12 cellular contexts compared by ENCODE assay signal in the genomic region with DNA sequence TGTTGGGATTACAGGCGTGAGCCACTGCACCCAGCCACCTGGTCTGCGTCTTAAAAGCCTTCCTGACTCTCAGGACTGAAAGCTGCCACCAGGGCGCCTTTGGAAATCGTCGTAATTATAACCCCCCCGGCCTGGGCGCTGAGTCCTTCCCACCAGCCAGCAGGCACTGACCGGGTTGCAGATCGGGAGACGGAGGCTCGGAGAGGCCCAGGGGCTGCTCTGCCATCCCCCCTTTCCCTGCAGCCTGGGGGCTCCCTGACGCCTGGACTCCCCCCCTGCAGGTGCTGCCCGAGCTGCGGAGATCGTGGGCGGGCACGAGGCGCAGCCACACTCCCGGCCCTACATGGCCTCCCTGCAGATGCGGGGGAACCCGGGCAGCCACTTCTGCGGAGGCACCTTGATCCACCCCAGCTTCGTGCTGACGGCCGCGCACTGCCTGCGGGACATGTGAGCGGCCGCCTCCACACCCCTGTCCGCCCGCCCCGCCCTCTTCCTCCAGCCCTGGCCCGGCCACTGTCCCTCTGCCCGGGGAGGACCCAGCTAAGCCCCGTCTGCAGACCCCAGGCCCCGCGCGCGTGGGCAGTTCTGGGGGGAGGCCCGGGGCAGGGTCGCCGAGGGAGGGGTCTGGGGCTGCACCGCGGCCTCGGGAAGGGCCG. TPM values are rescaled to one million over a fixed set of nuclear protein-coding genes. Genes with fewer than 3 reads are reported as not detected.
A peak's percentile ranks its signal among the peaks of the same experiment; 100 is the strongest.
DNase-seq lines count a peak whose midpoint lies in the region; ATAC-seq and TF ChIP-seq lines count a peak whose summit lies in the region.
"Had no signal": no experiment of that assay in that cellular context is flagged by ENCODE, and none has a peak within 500 bp of the region (broad histone marks: within the 10 kb centered on the region; RNA-seq: fewer than 3 reads in every experiment).

No MANE protein-coding gene starts in this region.

- no peaks in the 10 kb centered on the region for H3K4me1 Mint-ChIP-seq in progenitor cell of endocrine pancreas (ENCODE audit: low read depth)

- peaks cover 2% of the 10 kb centered on the region for H3K36me3 Mint-ChIP-seq in progenitor cell of endocrine pancreas (ENCODE audit: insufficient read depth)

- no peaks in the 10 kb centered on the region for H3K9me3 ChIP-seq in ES-I3 (ENCODE audit: control insufficient read depth, insufficient read depth, low read length)

- H3K27ac Mint-ChIP-seq in progenitor cell of endocrine pancreas = no peak overlapping the region

- H3K4me1 ChIP-seq in ES-I3 (ENCODE audit: insufficient read depth, low read length) = no peaks in the 10 kb centered on the region

- H3K27me3 Mint-ChIP-seq in progenitor cell of endocrine pancreas = peaks cover 41% of the 10 kb centered on the region

- peak overlapping the region; percentile 45; the same call in 1 of the 2 replicates for H3K9ac ChIP-seq in ES-I3 (ENCODE audit: low read depth, low read length)

- ATAC-seq in GM21515 (IDR thresholded peaks at IDR 0.05; ENCODE audit: unreplicated experiment) = no peak

- no peak overlapping the region for H3K4me3 ChIP-seq in fibroblast of the aortic adventitia (ENCODE audit: low read depth, low read length)

- no peaks in the 10 kb centered on the region for H3K36me3 ChIP-seq in ES-I3 (ENCODE audit: insufficient read depth, low read length)

- DNase-seq in NOMO-1 treated with DMSO at 0.1 percent for 48 hours (lab: John Stamatoyannopoulos, UW; ENCODE audit: unreplicated experiment) = peak; percentile 28
- no peak for DNase-seq in fibroblast of the aortic adventitia (ENCODE audit: low read depth)
- no peak for DNase-seq in progenitor cell of endocrine pancreas (ENCODE audit: low spot score, unreplicated experiment)
- no peak for DNase-seq in stimulated activated CD4-positive, alpha-beta T cell treated with anti-CD3 and anti-CD28 coated beads, Interleukin-2, amount 100 ng/mL, for 48 hours
- DNase-seq in NCI-H345 treated with DMSO at 0.1 percent for 48 hours (lab: John Stamatoyannopoulos, UW; ENCODE audit: unreplicated experiment) = no peak
- no peak for DNase-seq in NK-92 treated with Interleukin-12 subunit alpha and Interleukin-12 subunit beta, amount 100 ng/mL, for 24 hours (lab: John Stamatoyannopoulos, UW)
- DNase-seq: NCI-H526 had no signal

- TF ChIP-seq CTCF in fibroblast of the aortic adventitia (IDR thresholded peaks at IDR 0.05; ENCODE audit: insufficient read depth, low read length) (peak; percentile 11), progenitor cell of endocrine pancreas (IDR thresholded peaks at IDR 0.05; ENCODE audit: unreplicated experiment) (peak; percentile 28)

- H3K4me3 Mint-ChIP-seq in progenitor cell of endocrine pancreas (ENCODE audit: low read depth) = no peak overlapping the region

- H3K9me3 Mint-ChIP-seq in progenitor cell of endocrine pancreas (ENCODE audit: low read depth) = no peaks in the 10 kb centered on the region

RNA-seq across cellular contexts. Expression of gene PRTN3, which starts 2.5 kb away (rescaled TPM):
- total RNA-seq in fibroblast of the aortic adventitia (ENCODE audit: low replicate concordance) = not detected in 2 replicates
- not detected in 2 replicates for total RNA-seq in progenitor cell of endocrine pancreas
- total RNA-seq: activated CD8-positive, alpha-beta memory T cell treated with anti-CD3 and anti-CD28 coated beads for 36 hours; dermis microvascular lymphatic vessel endothelial cell; mucosa of gallbladder had no signal

RNA-seq across cellular contexts. Expression of gene ELANE, which starts 8.8 kb away (rescaled TPM):
- 0.09 and 2.9 TPM in 2 replicates for total RNA-seq in fibroblast of the aortic adventitia (ENCODE audit: low replicate concordance)
- not detected in 2 replicates for total RNA-seq in progenitor cell of endocrine pancreas
- total RNA-seq: activated CD8-positive, alpha-beta memory T cell treated with anti-CD3 and anti-CD28 coated beads for 36 hours; dermis microvascular lymphatic vessel endothelial cell; mucosa of gallbladder had no signal

RNA-seq across cellular contexts. Expression of gene AZU1, which starts 15.7 kb away (rescaled TPM):
- total RNA-seq in fibroblast of the aortic adventitia (ENCODE audit: low replicate concordance) (not detected in 2 replicates), progenitor cell of endocrine pancreas (4.8 and 5.1 TPM in 2 replicates)
- total RNA-seq: activated CD8-positive, alpha-beta memory T cell treated with anti-CD3 and anti-CD28 coated beads for 36 hours; dermis microvascular lymphatic vessel endothelial cell; mucosa of gallbladder had no signal

RNA-seq across cellular contexts. Expression of gene CFD, which starts 16.2 kb away (rescaled TPM):
- total RNA-seq in fibroblast of the aortic adventitia (ENCODE audit: low replicate concordance) (25.8 and 161 TPM in 2 replicates), progenitor cell of endocrine pancreas (1.1 and 1.3 TPM in 2 replicates)

RNA-seq across cellular contexts. Expression of gene PLPPR3, which starts 21.6 kb away (rescaled TPM):
- total RNA-seq in fibroblast of the aortic adventitia (ENCODE audit: low replicate concordance) = 0.18 and 0.33 TPM in 2 replicates
- total RNA-seq in progenitor cell of endocrine pancreas = 128 and 129 TPM in 2 replicates
- total RNA-seq: activated CD8-positive, alpha-beta memory T cell treated with anti-CD3 and anti-CD28 coated beads for 36 hours had no signal
